In genomic region chr6:139480356-139480833, GRCh38 we compare ENCODE assay signal across 1 cellular context.
TF ChIP-seq lines count a peak whose summit lies in the region.

No MANE protein-coding gene starts in this region.

TF ChIP-seq in HepG2, 621 proteins besides CTCF, POLR2A, EP300 and RAD21 (continued from another document and continues in another):
- TF ChIP-seq ZNF142 (CRISPR knock-in tag; IDR thresholded peaks at IDR 0.05), result no peak
- no peak for TF ChIP-seq ZNF446 (CRISPR knock-in tag; IDR thresholded peaks at IDR 0.05)
- TF ChIP-seq RBM39 (IDR thresholded peaks at IDR 0.05; ENCODE audit: low read depth, low read length, poor library complexity, severe bottlenecking), result no peak
- TF ChIP-seq ZNF761 (CRISPR knock-in tag; conservative IDR thresholded peaks at IDR 0.05), result peak; percentile 41; the same call in 1 of the 2 replicates
- no peak for TF ChIP-seq NFYC (CRISPR knock-in tag; IDR thresholded peaks at IDR 0.05)
- TF ChIP-seq ZNF550 (CRISPR knock-in tag; IDR thresholded peaks at IDR 0.05; ENCODE audit: borderline replicate concordance), result no peak
- TF ChIP-seq ARNT2 (CRISPR knock-in tag; IDR thresholded peaks at IDR 0.05; ENCODE audit: low read depth), result no peak
- TF ChIP-seq RORA (CRISPR knock-in tag; IDR thresholded peaks at IDR 0.05), result no peak
- TF ChIP-seq CBFB (CRISPR knock-in tag; IDR thresholded peaks at IDR 0.05), result peak; percentile 36; the same call in 1 of the 2 replicates
- peak; percentile 89 for TF ChIP-seq HOXA5 (CRISPR knock-in tag; IDR thresholded peaks at IDR 0.05)
- 0 out of 2 replicates have a peak, but pooled peaks have one; percentile 57 for TF ChIP-seq FOXC1 (CRISPR knock-in tag; IDR thresholded peaks at IDR 0.05; ENCODE audit: borderline replicate concordance)
- no peak for TF ChIP-seq ZFP41 (CRISPR knock-in tag; IDR thresholded peaks at IDR 0.05; ENCODE audit: borderline replicate concordance)
- TF ChIP-seq HDAC6 (IDR thresholded peaks at IDR 0.05; ENCODE audit: low read depth, low read length), result no peak
- TF ChIP-seq ONECUT2 (CRISPR knock-in tag; IDR thresholded peaks at IDR 0.05), result no peak
- no peak for TF ChIP-seq ZNF546 (CRISPR knock-in tag; conservative IDR thresholded peaks at IDR 0.05)
- peak; percentile 61; the same call in 1 of the 2 replicates for TF ChIP-seq ZHX1 (CRISPR knock-in tag; IDR thresholded peaks at IDR 0.05; ENCODE audit: low read depth)
- TF ChIP-seq PCBP2 (optimal IDR thresholded peaks at IDR 0.05; ENCODE audit: low read depth, low read length, poor library complexity, severe bottlenecking), result no peak
- TF ChIP-seq ZNF792 (CRISPR knock-in tag; IDR thresholded peaks at IDR 0.05), result peak; percentile 84; the same call in 1 of the 2 replicates
- TF ChIP-seq FIP1L1 (IDR thresholded peaks at IDR 0.05; ENCODE audit: borderline replicate concordance, insufficient read depth, low read depth, low read length), result no peak
- peak; percentile 53 for TF ChIP-seq SMC3 (IDR thresholded peaks at IDR 0.05; ENCODE audit: low read length)
- 0 out of 2 replicates have a peak, but pooled peaks have one; percentile 55 for TF ChIP-seq MYPOP (CRISPR knock-in tag; IDR thresholded peaks at IDR 0.05)
- TF ChIP-seq GLI4 (CRISPR knock-in tag; IDR thresholded peaks at IDR 0.05; ENCODE audit: borderline replicate concordance), result no peak
- no peak for TF ChIP-seq MXD1 (CRISPR knock-in tag; IDR thresholded peaks at IDR 0.05)
- peak; percentile 65; the same call in 1 of the 2 replicates for TF ChIP-seq MAX (IDR thresholded peaks at IDR 0.05)
- TF ChIP-seq ZBTB2 (CRISPR knock-in tag; IDR thresholded peaks at IDR 0.05; ENCODE audit: low read depth), result no peak
- no peak; the same call in 1 of the 2 replicates for TF ChIP-seq BRD4 (CRISPR knock-in tag; IDR thresholded peaks at IDR 0.05)
- 0 out of 2 replicates have a peak, but pooled peaks have one; percentile 48 for TF ChIP-seq ZNF800 (CRISPR knock-in tag; IDR thresholded peaks at IDR 0.05)
- peak; percentile 98 for TF ChIP-seq ZNF7 (CRISPR knock-in tag; IDR thresholded peaks at IDR 0.05)
- peak; percentile 99; the same call in 1 of the 2 replicates for TF ChIP-seq ZNF292 (CRISPR knock-in tag; IDR thresholded peaks at IDR 0.05; ENCODE audit: borderline replicate concordance, low read depth)
- TF ChIP-seq KAT8 (CRISPR knock-in tag; IDR thresholded peaks at IDR 0.05), result peak; percentile 84
- peak; percentile 78 for TF ChIP-seq ZNF644 (CRISPR knock-in tag; IDR thresholded peaks at IDR 0.05; ENCODE audit: low read depth)
- TF ChIP-seq PHF21A (CRISPR knock-in tag; IDR thresholded peaks at IDR 0.05), result peak; percentile 90
- no peak for TF ChIP-seq ZFYVE20 (CRISPR knock-in tag; IDR thresholded peaks at IDR 0.05; ENCODE audit: borderline replicate concordance, low read depth)
- TF ChIP-seq HMGXB4 (CRISPR knock-in tag; IDR thresholded peaks at IDR 0.05; ENCODE audit: borderline replicate concordance in 1 of 2, low read depth in 1 of 2), result peak in 1 of 2 experiments; percentile 49; a peak in 1 of 4 replicates
- no peak for TF ChIP-seq BRF2 (CRISPR knock-in tag; IDR thresholded peaks at IDR 0.05)
- TF ChIP-seq ZZZ3 (CRISPR knock-in tag; IDR thresholded peaks at IDR 0.05; ENCODE audit: borderline replicate concordance), result no peak
- no peak for TF ChIP-seq FOXP1 (IDR thresholded peaks at IDR 0.05)
- peak; percentile 84 for TF ChIP-seq FOXP1 (CRISPR knock-in tag; IDR thresholded peaks at IDR 0.05)
- 0 out of 2 replicates have a peak, but pooled peaks have one; percentile 51 for TF ChIP-seq ZNF24 (IDR thresholded peaks at IDR 0.05)
- no peak for TF ChIP-seq TRAFD1 (CRISPR knock-in tag; IDR thresholded peaks at IDR 0.05; ENCODE audit: borderline replicate concordance)
- peak; percentile 97 for TF ChIP-seq TARDBP (CRISPR knock-in tag; IDR thresholded peaks at IDR 0.05)
- TF ChIP-seq ZBTB26 (CRISPR knock-in tag; IDR thresholded peaks at IDR 0.05; ENCODE audit: borderline replicate concordance), result 0 out of 2 replicates have a peak, but pooled peaks have one; percentile 70
